ENCODE assay signal across 1 cellular context in the genomic region with DNA sequence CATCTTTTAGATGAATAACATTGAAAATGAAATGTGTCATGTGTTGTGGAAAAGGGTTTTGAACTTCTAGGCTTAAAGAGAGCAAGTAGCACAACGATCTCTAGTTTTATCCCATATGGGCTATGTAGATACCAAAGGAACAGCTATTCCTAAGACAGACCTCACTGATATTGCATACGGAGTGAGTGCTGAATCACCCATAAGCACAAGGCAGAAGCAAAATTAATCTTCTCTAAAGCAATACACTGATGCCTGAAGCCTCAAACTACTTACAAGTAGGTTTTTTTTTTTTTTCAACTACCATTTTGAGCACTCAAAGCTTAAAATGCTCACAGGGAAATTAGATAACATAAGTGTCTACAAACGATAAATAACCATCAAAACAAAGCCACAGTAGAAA.
TF ChIP-seq lines count a peak whose summit lies in the region.

No MANE protein-coding gene starts in this region.

TF ChIP-seq in K562, 482 proteins besides CTCF, POLR2A, EP300 and RAD21 (continues in another document):
- TF ChIP-seq, protein P1, sequence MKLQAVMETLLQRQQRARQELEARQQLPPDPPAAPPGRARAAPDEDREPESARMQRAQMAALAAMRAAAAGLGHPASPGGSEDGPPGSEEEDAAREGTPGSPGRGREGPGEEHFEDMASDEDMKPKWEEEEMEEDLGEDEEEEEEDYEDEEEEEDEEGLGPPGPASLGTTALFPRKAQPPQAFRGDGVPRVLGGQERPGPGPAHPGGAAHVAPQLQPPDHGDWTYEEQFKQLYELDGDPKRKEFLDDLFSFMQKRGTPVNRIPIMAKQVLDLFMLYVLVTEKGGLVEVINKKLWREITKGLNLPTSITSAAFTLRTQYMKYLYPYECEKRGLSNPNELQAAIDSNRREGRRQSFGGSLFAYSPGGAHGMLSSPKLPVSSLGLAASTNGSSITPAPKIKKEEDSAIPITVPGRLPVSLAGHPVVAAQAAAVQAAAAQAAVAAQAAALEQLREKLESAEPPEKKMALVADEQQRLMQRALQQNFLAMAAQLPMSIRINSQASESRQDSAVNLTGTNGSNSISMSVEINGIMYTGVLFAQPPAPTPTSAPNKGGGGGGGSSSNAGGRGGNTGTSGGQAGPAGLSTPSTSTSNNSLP (IDR thresholded peaks at IDR 0.05; ENCODE audit: borderline replicate concordance, low read depth, low read length) = peak; percentile 43; the same call in 1 of the 2 replicates
- TF ChIP-seq FOXJ2 (tag; IDR thresholded peaks at IDR 0.05) = no peak
- TF ChIP-seq, protein P2, sequence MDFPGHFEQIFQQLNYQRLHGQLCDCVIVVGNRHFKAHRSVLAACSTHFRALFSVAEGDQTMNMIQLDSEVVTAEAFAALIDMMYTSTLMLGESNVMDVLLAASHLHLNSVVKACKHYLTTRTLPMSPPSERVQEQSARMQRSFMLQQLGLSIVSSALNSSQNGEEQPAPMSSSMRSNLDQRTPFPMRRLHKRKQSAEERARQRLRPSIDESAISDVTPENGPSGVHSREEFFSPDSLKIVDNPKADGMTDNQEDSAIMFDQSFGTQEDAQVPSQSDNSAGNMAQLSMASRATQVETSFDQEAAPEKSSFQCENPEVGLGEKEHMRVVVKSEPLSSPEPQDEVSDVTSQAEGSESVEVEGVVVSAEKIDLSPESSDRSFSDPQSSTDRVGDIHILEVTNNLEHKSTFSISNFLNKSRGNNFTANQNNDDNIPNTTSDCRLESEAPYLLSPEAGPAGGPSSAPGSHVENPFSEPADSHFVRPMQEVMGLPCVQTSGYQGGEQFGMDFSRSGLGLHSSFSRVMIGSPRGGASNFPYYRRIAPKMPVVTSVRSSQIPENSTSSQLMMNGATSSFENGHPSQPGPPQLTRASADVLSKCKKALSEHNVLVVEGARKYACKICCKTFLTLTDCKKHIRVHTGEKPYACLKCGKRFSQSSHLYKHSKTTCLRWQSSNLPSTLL (IDR thresholded peaks at IDR 0.05) = no peak
- TF ChIP-seq, protein P3, sequence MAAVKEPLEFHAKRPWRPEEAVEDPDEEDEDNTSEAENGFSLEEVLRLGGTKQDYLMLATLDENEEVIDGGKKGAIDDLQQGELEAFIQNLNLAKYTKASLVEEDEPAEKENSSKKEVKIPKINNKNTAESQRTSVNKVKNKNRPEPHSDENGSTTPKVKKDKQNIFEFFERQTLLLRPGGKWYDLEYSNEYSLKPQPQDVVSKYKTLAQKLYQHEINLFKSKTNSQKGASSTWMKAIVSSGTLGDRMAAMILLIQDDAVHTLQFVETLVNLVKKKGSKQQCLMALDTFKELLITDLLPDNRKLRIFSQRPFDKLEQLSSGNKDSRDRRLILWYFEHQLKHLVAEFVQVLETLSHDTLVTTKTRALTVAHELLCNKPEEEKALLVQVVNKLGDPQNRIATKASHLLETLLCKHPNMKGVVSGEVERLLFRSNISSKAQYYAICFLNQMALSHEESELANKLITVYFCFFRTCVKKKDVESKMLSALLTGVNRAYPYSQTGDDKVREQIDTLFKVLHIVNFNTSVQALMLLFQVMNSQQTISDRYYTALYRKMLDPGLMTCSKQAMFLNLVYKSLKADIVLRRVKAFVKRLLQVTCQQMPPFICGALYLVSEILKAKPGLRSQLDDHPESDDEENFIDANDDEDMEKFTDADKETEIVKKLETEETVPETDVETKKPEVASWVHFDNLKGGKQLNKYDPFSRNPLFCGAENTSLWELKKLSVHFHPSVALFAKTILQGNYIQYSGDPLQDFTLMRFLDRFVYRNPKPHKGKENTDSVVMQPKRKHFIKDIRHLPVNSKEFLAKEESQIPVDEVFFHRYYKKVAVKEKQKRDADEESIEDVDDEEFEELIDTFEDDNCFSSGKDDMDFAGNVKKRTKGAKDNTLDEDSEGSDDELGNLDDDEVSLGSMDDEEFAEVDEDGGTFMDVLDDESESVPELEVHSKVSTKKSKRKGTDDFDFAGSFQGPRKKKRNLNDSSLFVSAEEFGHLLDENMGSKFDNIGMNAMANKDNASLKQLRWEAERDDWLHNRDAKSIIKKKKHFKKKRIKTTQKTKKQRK (IDR thresholded peaks at IDR 0.05; ENCODE audit: borderline replicate concordance, low read depth, low read length) = no peak
- no peak for TF ChIP-seq SIRT6 (IDR thresholded peaks at IDR 0.05; ENCODE audit: low read depth, low read length)
- TF ChIP-seq BACH1 (tag; IDR thresholded peaks at IDR 0.05) = no peak
- no peak for TF ChIP-seq CCNT2 (IDR thresholded peaks at IDR 0.05; ENCODE audit: borderline replicate concordance, extremely low read depth, insufficient read length, low read depth, low read length)
- TF ChIP-seq, protein P4, sequence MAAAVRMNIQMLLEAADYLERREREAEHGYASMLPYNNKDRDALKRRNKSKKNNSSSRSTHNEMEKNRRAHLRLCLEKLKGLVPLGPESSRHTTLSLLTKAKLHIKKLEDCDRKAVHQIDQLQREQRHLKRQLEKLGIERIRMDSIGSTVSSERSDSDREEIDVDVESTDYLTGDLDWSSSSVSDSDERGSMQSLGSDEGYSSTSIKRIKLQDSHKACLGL (CRISPR knock-in tag; IDR thresholded peaks at IDR 0.05; ENCODE audit: borderline replicate concordance, poor library complexity, severe bottlenecking) = no peak
- TF ChIP-seq, protein P5, sequence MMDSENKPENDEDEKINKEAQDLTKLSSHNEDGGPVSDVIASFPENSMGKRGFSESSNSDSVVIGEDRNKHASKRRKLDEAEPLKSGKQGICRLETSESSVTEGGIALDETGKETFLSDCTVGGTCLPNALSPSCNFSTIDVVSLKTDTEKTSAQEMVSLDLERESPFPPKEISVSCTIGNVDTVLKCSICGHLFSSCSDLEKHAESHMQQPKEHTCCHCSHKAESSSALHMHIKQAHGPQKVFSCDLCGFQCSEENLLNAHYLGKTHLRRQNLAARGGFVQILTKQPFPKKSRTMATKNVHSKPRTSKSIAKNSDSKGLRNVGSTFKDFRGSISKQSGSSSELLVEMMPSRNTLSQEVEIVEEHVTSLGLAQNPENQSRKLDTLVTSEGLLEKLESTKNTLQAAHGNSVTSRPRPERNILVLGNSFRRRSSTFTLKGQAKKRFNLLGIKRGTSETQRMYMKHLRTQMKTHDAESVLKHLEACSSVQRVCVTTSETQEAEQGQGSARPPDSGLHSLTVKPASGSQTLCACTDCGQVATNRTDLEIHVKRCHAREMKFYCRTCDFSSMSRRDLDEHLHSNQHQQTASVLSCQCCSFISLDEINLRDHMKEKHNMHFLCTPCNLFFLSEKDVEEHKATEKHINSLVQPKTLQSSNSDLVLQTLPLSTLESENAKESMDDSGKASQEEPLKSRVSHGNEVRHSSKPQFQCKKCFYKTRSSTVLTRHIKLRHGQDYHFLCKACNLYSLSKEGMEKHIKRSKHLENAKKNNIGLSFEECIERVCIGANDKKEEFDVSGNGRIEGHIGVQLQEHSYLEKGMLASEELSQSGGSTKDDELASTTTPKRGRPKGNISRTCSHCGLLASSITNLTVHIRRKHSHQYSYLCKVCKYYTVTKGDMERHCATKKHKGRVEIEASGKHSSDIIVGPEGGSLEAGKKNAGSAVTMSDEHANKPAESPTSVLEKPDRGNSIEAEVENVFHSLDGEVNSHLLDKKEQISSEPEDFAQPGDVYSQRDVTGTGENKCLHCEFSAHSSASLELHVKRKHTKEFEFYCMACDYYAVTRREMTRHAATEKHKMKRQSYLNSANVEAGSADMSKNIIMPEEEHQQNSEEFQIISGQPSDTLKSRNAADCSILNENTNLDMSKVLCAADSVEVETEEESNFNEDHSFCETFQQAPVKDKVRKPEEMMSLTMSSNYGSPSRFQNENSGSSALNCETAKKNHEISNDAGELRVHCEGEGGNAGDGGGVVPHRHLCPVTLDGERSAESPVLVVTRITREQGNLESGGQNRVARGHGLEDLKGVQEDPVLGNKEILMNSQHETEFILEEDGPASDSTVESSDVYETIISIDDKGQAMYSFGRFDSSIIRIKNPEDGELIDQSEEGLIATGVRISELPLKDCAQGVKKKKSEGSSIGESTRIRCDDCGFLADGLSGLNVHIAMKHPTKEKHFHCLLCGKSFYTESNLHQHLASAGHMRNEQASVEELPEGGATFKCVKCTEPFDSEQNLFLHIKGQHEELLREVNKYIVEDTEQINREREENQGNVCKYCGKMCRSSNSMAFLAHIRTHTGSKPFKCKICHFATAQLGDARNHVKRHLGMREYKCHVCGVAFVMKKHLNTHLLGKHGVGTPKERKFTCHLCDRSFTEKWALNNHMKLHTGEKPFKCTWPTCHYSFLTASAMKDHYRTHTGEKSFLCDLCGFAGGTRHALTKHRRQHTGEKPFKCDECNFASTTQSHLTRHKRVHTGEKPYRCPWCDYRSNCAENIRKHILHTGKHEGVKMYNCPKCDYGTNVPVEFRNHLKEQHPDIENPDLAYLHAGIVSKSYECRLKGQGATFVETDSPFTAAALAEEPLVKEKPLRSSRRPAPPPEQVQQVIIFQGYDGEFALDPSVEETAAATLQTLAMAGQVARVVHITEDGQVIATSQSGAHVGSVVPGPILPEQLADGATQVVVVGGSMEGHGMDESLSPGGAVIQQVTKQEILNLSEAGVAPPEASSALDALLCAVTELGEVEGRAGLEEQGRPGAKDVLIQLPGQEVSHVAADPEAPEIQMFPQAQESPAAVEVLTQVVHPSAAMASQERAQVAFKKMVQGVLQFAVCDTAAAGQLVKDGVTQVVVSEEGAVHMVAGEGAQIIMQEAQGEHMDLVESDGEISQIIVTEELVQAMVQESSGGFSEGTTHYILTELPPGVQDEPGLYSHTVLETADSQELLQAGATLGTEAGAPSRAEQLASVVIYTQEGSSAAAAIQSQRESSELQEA (IDR thresholded peaks at IDR 0.05; ENCODE audit: low read depth) = no peak
- no peak for TF ChIP-seq KAT2B (IDR thresholded peaks at IDR 0.05; ENCODE audit: low read depth, low read length)
- TF ChIP-seq, protein P6, sequence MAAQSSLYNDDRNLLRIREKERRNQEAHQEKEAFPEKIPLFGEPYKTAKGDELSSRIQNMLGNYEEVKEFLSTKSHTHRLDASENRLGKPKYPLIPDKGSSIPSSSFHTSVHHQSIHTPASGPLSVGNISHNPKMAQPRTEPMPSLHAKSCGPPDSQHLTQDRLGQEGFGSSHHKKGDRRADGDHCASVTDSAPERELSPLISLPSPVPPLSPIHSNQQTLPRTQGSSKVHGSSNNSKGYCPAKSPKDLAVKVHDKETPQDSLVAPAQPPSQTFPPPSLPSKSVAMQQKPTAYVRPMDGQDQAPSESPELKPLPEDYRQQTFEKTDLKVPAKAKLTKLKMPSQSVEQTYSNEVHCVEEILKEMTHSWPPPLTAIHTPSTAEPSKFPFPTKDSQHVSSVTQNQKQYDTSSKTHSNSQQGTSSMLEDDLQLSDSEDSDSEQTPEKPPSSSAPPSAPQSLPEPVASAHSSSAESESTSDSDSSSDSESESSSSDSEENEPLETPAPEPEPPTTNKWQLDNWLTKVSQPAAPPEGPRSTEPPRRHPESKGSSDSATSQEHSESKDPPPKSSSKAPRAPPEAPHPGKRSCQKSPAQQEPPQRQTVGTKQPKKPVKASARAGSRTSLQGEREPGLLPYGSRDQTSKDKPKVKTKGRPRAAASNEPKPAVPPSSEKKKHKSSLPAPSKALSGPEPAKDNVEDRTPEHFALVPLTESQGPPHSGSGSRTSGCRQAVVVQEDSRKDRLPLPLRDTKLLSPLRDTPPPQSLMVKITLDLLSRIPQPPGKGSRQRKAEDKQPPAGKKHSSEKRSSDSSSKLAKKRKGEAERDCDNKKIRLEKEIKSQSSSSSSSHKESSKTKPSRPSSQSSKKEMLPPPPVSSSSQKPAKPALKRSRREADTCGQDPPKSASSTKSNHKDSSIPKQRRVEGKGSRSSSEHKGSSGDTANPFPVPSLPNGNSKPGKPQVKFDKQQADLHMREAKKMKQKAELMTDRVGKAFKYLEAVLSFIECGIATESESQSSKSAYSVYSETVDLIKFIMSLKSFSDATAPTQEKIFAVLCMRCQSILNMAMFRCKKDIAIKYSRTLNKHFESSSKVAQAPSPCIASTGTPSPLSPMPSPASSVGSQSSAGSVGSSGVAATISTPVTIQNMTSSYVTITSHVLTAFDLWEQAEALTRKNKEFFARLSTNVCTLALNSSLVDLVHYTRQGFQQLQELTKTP (IDR thresholded peaks at IDR 0.05; ENCODE audit: low read depth in 1 of 2, partially characterized antibody in 2 of 2) = no peak
- peak; percentile 65 for TF ChIP-seq STAT5A (IDR thresholded peaks at IDR 0.05; ENCODE audit: borderline replicate concordance, low read length)
- no peak for TF ChIP-seq IRF2 (CRISPR knock-in tag; IDR thresholded peaks at IDR 0.05)
- TF ChIP-seq RHOXF2B (CRISPR knock-in tag; conservative IDR thresholded peaks at IDR 0.05) = no peak
- no peak for TF ChIP-seq SNRNP70 (optimal IDR thresholded peaks at IDR 0.05; ENCODE audit: low read depth, low read length)
- TF ChIP-seq ZNF384 (IDR thresholded peaks at IDR 0.05; ENCODE audit: low read depth, low read length) = peak; percentile 81
- TF ChIP-seq ZC3H4 (CRISPR knock-in tag; IDR thresholded peaks at IDR 0.05; ENCODE audit: borderline replicate concordance) = no peak
- no peak for TF ChIP-seq SMAD3 (CRISPR knock-in tag; conservative IDR thresholded peaks at IDR 0.05)
- TF ChIP-seq, protein P7, sequence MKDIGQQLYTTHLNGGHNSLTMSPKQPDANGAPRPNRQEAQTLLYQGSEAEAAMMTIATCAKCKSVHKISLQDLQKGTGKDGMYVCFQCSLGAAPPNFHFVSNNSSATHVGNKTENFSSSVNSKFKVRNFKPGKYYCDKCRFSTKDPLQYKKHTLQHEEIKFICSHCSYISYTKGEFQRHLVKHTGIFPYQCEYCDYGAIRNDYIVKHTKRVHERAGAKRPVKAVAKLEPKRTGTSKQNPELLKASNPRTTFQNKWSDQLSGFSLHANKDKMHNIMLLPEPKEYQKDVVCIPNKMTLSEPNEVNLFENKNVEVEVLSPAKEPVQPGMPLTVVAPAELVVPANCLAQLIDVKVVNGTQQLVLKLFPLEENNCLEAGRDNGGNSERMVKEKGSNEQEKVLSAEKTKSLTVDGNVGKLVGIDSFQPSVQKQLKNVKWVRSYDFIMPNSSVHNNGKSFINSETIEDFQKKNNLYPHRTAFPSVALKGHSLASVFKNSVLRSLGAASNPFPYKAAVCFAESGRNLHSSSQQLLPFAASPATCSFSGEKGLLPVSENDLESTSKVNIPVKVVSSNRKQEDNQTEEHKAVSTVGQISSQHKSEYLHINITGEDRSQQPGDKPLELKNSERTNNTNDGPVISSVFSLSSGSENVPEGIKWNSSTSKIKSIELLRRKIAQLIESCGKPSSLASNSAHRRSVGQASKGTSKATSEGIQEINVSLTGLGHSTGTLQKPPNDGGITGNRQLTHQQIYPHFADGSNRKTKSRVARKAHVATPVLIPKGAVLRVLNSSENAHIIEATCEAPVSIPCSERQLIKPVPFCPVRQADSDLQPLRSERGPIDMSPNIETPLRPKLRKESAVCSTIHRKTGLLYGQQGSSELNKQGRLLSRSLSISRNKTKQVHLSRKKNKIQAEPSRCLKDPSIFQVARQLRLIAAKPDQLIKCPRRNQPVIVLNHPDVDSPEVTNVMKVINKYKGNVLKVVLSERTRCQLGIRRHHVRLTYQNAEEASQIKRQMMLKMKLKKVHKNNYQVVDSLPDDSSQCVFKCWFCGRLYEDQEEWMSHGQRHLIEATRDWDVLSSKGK (CRISPR knock-in tag; IDR thresholded peaks at IDR 0.05) = no peak
- TF ChIP-seq, protein P8, sequence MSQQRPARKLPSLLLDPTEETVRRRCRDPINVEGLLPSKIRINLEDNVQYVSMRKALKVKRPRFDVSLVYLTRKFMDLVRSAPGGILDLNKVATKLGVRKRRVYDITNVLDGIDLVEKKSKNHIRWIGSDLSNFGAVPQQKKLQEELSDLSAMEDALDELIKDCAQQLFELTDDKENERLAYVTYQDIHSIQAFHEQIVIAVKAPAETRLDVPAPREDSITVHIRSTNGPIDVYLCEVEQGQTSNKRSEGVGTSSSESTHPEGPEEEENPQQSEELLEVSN (IDR thresholded peaks at IDR 0.05; ENCODE audit: borderline replicate concordance in 1 of 2, extremely low read depth in 1 of 2, insufficient read depth in 1 of 2, insufficient read length in 1 of 2, low read depth in 1 of 2, low read length in 1 of 2, poor library complexity in 1 of 2, severe bottlenecking in 1 of 2) = no peak
